Comparison of ENCODE assay signal across 6 cellular contexts in genomic region chr2:133513893-133514292, GRCh38.
"Had no signal": no experiment of that assay in that cellular context is flagged by ENCODE, and none has a peak within 500 bp of the region (broad histone marks: within the 10 kb centered on the region; RNA-seq: fewer than 3 reads in every experiment).

No MANE protein-coding gene starts in this region.

- FAIRE-seq: G401.6, GM12891, GM18507, GM19239 had no signal

- DNase-seq: GDM1, GF-D8 had no signal
